Comparison of ENCODE assay signal across 1 cellular context in genomic region chr16:10325783-10326543, GRCh38.
TF ChIP-seq lines count a peak whose summit lies in the region.

No MANE protein-coding gene starts in this region.

TF ChIP-seq in SK-N-SH treated with all-trans-retinoic acid at 6 μM for 48 hours, 23 proteins besides CTCF, POLR2A, EP300 and RAD21 (continued from another document):
- peak; percentile 87; the same call in 1 of the 2 replicates for TF ChIP-seq CREB5 (CRISPR knock-in tag; IDR thresholded peaks at IDR 0.05; ENCODE audit: low read depth)
- no peak for TF ChIP-seq PPARA (CRISPR knock-in tag; IDR thresholded peaks at IDR 0.05; ENCODE audit: borderline replicate concordance)
- peak; percentile 32; the same call in 1 of the 2 replicates for TF ChIP-seq ZNF8 (CRISPR knock-in tag; IDR thresholded peaks at IDR 0.05)
- TF ChIP-seq TCF4 (CRISPR knock-in tag; IDR thresholded peaks at IDR 0.05; ENCODE audit: borderline replicate concordance): no peak
- peak; percentile 95 for TF ChIP-seq CSDC2 (CRISPR knock-in tag; IDR thresholded peaks at IDR 0.05)
- TF ChIP-seq BACH2 (CRISPR knock-in tag; IDR thresholded peaks at IDR 0.05; ENCODE audit: borderline replicate concordance): 0 out of 2 replicates have a peak, but pooled peaks have one; percentile 57
- TF ChIP-seq OSR1 (CRISPR knock-in tag; IDR thresholded peaks at IDR 0.05): no peak
